Comparison of ENCODE assay signal across 13 cellular contexts in the genomic region with DNA sequence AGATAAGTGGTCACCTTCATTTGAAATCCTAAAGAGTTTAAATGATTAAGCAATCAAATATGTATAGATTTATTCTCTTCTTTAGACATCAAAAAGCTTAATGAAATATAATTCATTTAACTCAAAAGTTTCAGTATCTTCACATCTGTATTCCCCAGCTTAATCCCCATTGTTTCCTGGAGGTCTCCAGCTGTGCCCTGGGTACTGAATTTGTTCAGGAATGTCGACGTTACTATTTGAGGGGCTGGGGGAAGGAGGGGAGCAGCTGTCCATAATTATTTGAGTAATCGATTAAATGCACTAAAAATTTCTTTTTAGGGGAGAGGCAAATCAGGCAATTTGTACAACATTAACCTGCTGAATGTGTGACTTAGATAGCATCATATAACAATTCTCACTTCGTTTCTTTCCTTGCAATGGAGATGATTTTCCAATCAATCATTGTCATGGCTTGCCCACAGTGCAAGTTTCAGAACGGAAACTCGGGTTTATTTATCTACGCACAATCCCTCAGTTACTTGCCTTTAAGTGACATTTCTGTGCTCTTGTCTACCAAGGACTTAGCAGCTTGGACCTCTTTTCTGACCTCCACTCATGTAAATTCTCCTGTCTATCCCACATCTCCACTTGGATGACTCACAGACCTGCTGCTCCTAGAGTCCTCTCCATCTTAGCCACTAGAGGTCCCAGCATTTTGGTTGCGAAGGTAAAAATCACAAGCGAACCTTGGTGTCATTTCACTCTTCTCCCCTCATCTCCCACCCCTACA. TPM values are rescaled to one million over a fixed set of nuclear protein-coding genes. Genes with fewer than 3 reads are reported as not detected.
DNase-seq lines count a peak whose midpoint lies in the region; ATAC-seq and TF ChIP-seq lines count a peak whose summit lies in the region.
"Had no signal": no experiment of that assay in that cellular context is flagged by ENCODE, and none has a peak within 500 bp of the region (broad histone marks: within the 10 kb centered on the region; RNA-seq: fewer than 3 reads in every experiment).

No MANE protein-coding gene starts in this region.

- H3K36me3 ChIP-seq in brain microvascular endothelial cell (replicated peaks) = no peaks in the 10 kb centered on the region
- H3K36me3 ChIP-seq: BLaER1 treated with 17β-estradiol and CSF1 and Interleukin-3, amounts not matched to agents 10 nM and 100 nM had no signal

- POLR2A ChIA-PET in naive thymus-derived CD8-positive, alpha-beta T cell (lab: Charles Lee) = no interaction called here

- no peak overlapping the region for H3K27ac Mint-ChIP-seq in activated naive CD8-positive, alpha-beta T cell treated with anti-CD3 and anti-CD28 coated beads, Interleukin-2, amount 50 U/mL, for 24 hours
- H3K27ac Mint-ChIP-seq in activated naive CD8-positive, alpha-beta T cell treated with anti-CD3 and anti-CD28 coated beads for 36 hours = no peak overlapping the region
- H3K27ac Mint-ChIP-seq in naive thymus-derived CD8-positive, alpha-beta T cell = no peak overlapping the region
- H3K27ac Mint-ChIP-seq in mesothelial cell of epicardium = no peak overlapping the region

- H3K27me3 ChIP-seq in brain microvascular endothelial cell (replicated peaks) = peaks cover 5% of the 10 kb centered on the region
- H3K27me3 ChIP-seq: BLaER1 treated with 17β-estradiol and CSF1 and Interleukin-3, amounts not matched to agents 10 nM and 100 nM had no signal

- in situ Hi-C loops in brain microvascular endothelial cell (cut with HindIII; ENCODE audit: low pct_ligation_motif_present, low sequenced_read_pairs) = no loop called here

- H3K4me3 ChIP-seq in brain microvascular endothelial cell (ENCODE audit: low read depth, low read length) = no peak overlapping the region
- H3K4me3 ChIP-seq: BLaER1 treated with 17β-estradiol and CSF1 and Interleukin-3, amounts not matched to agents 10 nM and 100 nM had no signal

- H3K9me3 Mint-ChIP-seq in activated naive CD8-positive, alpha-beta T cell treated with anti-CD3 and anti-CD28 coated beads, Interleukin-2, amount 50 U/mL, for 24 hours = peaks cover 6% of the 10 kb centered on the region
- no peaks in the 10 kb centered on the region for H3K9me3 Mint-ChIP-seq in activated naive CD8-positive, alpha-beta T cell treated with anti-CD3 and anti-CD28 coated beads for 36 hours
- peaks cover 0 to 7% (median 0%) of the 10 kb centered on the region in 9 donors for H3K9me3 Mint-ChIP-seq in naive thymus-derived CD8-positive, alpha-beta T cell
- H3K9me3 Mint-ChIP-seq in mesothelial cell of epicardium = no peaks in the 10 kb centered on the region

- peaks cover 49% of the 10 kb centered on the region for H3K27me3 Mint-ChIP-seq in activated naive CD8-positive, alpha-beta T cell treated with anti-CD3 and anti-CD28 coated beads, Interleukin-2, amount 50 U/mL, for 24 hours
- peaks cover 61% of the 10 kb centered on the region for H3K27me3 Mint-ChIP-seq in activated naive CD8-positive, alpha-beta T cell treated with anti-CD3 and anti-CD28 coated beads for 36 hours
- peaks cover 37 to 64% (median 48%) of the 10 kb centered on the region in 5 donors for H3K27me3 Mint-ChIP-seq in naive thymus-derived CD8-positive, alpha-beta T cell
- H3K27me3 Mint-ChIP-seq in mesothelial cell of epicardium (ENCODE audit: low read depth) = peaks cover 45% of the 10 kb centered on the region

- DNase-seq in activated naive CD8-positive, alpha-beta T cell treated with anti-CD3 and anti-CD28 coated beads, Interleukin-2, amount 50 U/mL, for 24 hours = no peak
- DNase-seq in activated naive CD8-positive, alpha-beta T cell treated with anti-CD3 and anti-CD28 coated beads for 36 hours = no peak
- DNase-seq in HuH-7 (ENCODE audit: low spot score) = peak; percentile 50
- DNase-seq in brain microvascular endothelial cell = no peak
- DNase-seq in renal cortical epithelial cell (ENCODE audit: low read depth) = peak; percentile 31
- no peak for DNase-seq in cerebellar cortex (ENCODE audit: low spot score)
- no peak for DNase-seq in naive thymus-derived CD8-positive, alpha-beta T cell
- DNase-seq in mesothelial cell of epicardium (ENCODE audit: low spot score in 2 of 2, unreplicated experiment in 2 of 2) = no peak
- DNase-seq: central memory CD4-positive, alpha-beta T cell; NCI-H1092 treated with DMSO at 0.1 percent for 48 hours; retina had no signal

- H3K4me1 Mint-ChIP-seq in activated naive CD8-positive, alpha-beta T cell treated with anti-CD3 and anti-CD28 coated beads, Interleukin-2, amount 50 U/mL, for 24 hours = peaks cover 14% of the 10 kb centered on the region
- H3K4me1 Mint-ChIP-seq in activated naive CD8-positive, alpha-beta T cell treated with anti-CD3 and anti-CD28 coated beads for 36 hours = peaks cover 11% of the 10 kb centered on the region
- peaks cover 0 to 9% (median 4%) of the 10 kb centered on the region in 4 donors for H3K4me1 Mint-ChIP-seq in naive thymus-derived CD8-positive, alpha-beta T cell
- H3K4me1 Mint-ChIP-seq in mesothelial cell of epicardium = peaks cover 22% of the 10 kb centered on the region

- H3K36me3 Mint-ChIP-seq in activated naive CD8-positive, alpha-beta T cell treated with anti-CD3 and anti-CD28 coated beads, Interleukin-2, amount 50 U/mL, for 24 hours (ENCODE audit: low read depth) = no peaks in the 10 kb centered on the region
- H3K36me3 Mint-ChIP-seq in activated naive CD8-positive, alpha-beta T cell treated with anti-CD3 and anti-CD28 coated beads for 36 hours = peaks cover 2% of the 10 kb centered on the region
- H3K36me3 Mint-ChIP-seq in naive thymus-derived CD8-positive, alpha-beta T cell = peaks cover 0 to 5% (median 0%) of the 10 kb centered on the region in 3 donors
- no peaks in the 10 kb centered on the region for H3K36me3 Mint-ChIP-seq in mesothelial cell of epicardium

- H3K4me3 Mint-ChIP-seq in activated naive CD8-positive, alpha-beta T cell treated with anti-CD3 and anti-CD28 coated beads, Interleukin-2, amount 50 U/mL, for 24 hours = no peak overlapping the region
- no peak overlapping the region for H3K4me3 Mint-ChIP-seq in activated naive CD8-positive, alpha-beta T cell treated with anti-CD3 and anti-CD28 coated beads for 36 hours
- H3K4me3 Mint-ChIP-seq in naive thymus-derived CD8-positive, alpha-beta T cell = no peak overlapping the region
- H3K4me3 Mint-ChIP-seq in mesothelial cell of epicardium = no peak overlapping the region

- peak; percentile 57 for TF ChIP-seq CTCF in brain microvascular endothelial cell (IDR thresholded peaks at IDR 0.05; ENCODE audit: low read depth, low read length, missing control alignments)
- no peak for TF ChIP-seq CTCF in mesothelial cell of epicardium (IDR thresholded peaks at IDR 0.05; ENCODE audit: unreplicated experiment)

- H3K27ac ChIP-seq in brain microvascular endothelial cell = no peak overlapping the region
- H3K27ac ChIP-seq: BLaER1 treated with 17β-estradiol and CSF1 and Interleukin-3, amounts not matched to agents 10 nM and 100 nM; RWPE1 had no signal

- peak; percentile 24 for ATAC-seq in activated naive CD8-positive, alpha-beta T cell treated with anti-CD3 and anti-CD28 coated beads, Interleukin-2, amount 50 U/mL, for 24 hours
- ATAC-seq in naive thymus-derived CD8-positive, alpha-beta T cell = no peak

RNA-seq across cellular contexts. Expression of gene DOK5, which starts 3.9 kb away (rescaled TPM):
- 1 to 10 TPM; 3.9 to 4.1 TPM for total RNA-seq in activated naive CD8-positive, alpha-beta T cell treated with anti-CD3 and anti-CD28 coated beads for 36 hours
- total RNA-seq in renal cortical epithelial cell = under 0.01 and 6.5 TPM in 2 replicates
- total RNA-seq in naive thymus-derived CD8-positive, alpha-beta T cell = not detected
- polyA plus RNA-seq in naive thymus-derived CD8-positive, alpha-beta T cell = not detected
- 3.3 to 3.7 TPM (median 3.7 TPM) in 3 replicates for total RNA-seq in mesothelial cell of epicardium

Comparison
In these comparisons a context has a peak if more than half of its experiments do, and no peak if none do; other contexts are left out.
1. DNase-seq: peak in HuH-7 (single experiment) and renal cortical epithelial cell (single experiment); none in activated naive CD8-positive, alpha-beta T cell treated with anti-CD3 and anti-CD28 coated beads, Interleukin-2, amount 50 U/mL, for 24 hours (single experiment), activated naive CD8-positive, alpha-beta T cell treated with anti-CD3 and anti-CD28 coated beads for 36 hours (single experiment), brain microvascular endothelial cell (single experiment), cerebellar cortex (single experiment), naive thymus-derived CD8-positive, alpha-beta T cell (0 of 10) and mesothelial cell of epicardium (0 of 2).